9 cellular contexts compared by ENCODE assay signal in the genomic region with DNA sequence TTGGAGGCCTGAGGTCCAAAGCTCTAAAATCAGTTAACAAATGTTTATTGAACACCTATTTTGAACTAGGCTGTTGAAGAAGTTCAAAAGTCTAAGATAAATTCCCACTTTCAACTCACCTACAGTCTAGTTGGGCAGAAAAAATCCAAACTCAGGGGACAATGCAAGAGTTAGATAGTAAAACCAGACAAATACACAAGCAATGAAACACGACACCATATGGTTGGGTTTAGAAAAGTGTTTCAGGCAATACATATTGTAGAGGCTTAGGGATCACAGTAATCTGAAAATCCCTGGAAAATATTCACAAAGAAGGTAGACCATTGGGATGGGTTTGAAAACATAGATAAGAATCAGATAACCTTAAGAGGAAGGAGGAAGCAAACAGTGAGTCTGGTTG. TPM values are rescaled to one million over a fixed set of nuclear protein-coding genes. Genes with fewer than 3 reads are reported as not detected.
DNase-seq lines count a peak whose midpoint lies in the region; ATAC-seq and TF ChIP-seq lines count a peak whose summit lies in the region.
"Had no signal": no experiment of that assay in that cellular context is flagged by ENCODE, and none has a peak within 500 bp of the region (broad histone marks: within the 10 kb centered on the region; RNA-seq: fewer than 3 reads in every experiment).

No MANE protein-coding gene starts in this region.

- no peaks in the 10 kb centered on the region for H3K4me1 ChIP-seq in NT2/D1 (ENCODE audit: insufficient read depth, insufficient read length)
- peaks cover 11% of the 10 kb centered on the region for H3K4me1 ChIP-seq in endocrine pancreas (ENCODE audit: control insufficient read depth, insufficient read depth, low read length)
- H3K4me1 ChIP-seq in osteoblast (ENCODE audit: insufficient read depth, low read length): peaks cover 24% of the 10 kb centered on the region
- H3K4me1 ChIP-seq in SJCRH30: no peaks in the 10 kb centered on the region
- H3K4me1 ChIP-seq in left lung: peaks cover 4 to 25% of the 10 kb centered on the region in 2 donors

- H3K36me3 ChIP-seq in NT2/D1 (ENCODE audit: insufficient read depth, insufficient read length, low read length): no peaks in the 10 kb centered on the region
- no peaks in the 10 kb centered on the region for H3K36me3 ChIP-seq in endocrine pancreas (ENCODE audit: control insufficient read depth, insufficient read depth, low read length)
- H3K36me3 ChIP-seq in osteoblast (ENCODE audit: insufficient read depth, low read length): no peaks in the 10 kb centered on the region
- H3K36me3 ChIP-seq in SJCRH30: no peaks in the 10 kb centered on the region
- no peaks in the 10 kb centered on the region for H3K36me3 ChIP-seq in left lung

- no peaks in the 10 kb centered on the region for H3K27me3 ChIP-seq in NT2/D1 (ENCODE audit: insufficient read depth, insufficient read length)
- H3K27me3 ChIP-seq in endocrine pancreas (ENCODE audit: control insufficient read depth, insufficient read depth, low read length): no peaks in the 10 kb centered on the region
- no peaks in the 10 kb centered on the region for H3K27me3 ChIP-seq in osteoblast (ENCODE audit: insufficient read depth, low read length)
- no peaks in the 10 kb centered on the region for H3K27me3 ChIP-seq in SJCRH30
- H3K27me3 ChIP-seq in left lung: peaks cover 0 to 31% of the 10 kb centered on the region in 2 donors

- H3K9me3 ChIP-seq in NT2/D1 (ENCODE audit: insufficient read depth, low read length) (no peaks in the 10 kb centered on the region), endocrine pancreas (ENCODE audit: control insufficient read depth, low read length) (no peaks in the 10 kb centered on the region), osteoblast (ENCODE audit: low read depth, low read length) (no peaks in the 10 kb centered on the region), SJCRH30 (replicated peaks) (no peaks in the 10 kb centered on the region), left lung (no peaks in the 10 kb centered on the region)

- no peak for ATAC-seq in left lung

- no peak overlapping the region for H3K27ac ChIP-seq in osteoblast (ENCODE audit: low read depth, low read length)
- no peak overlapping the region for H3K27ac ChIP-seq in SJCRH30
- H3K27ac ChIP-seq in left lung: no peak overlapping the region

- H3K9ac ChIP-seq in NT2/D1 (ENCODE audit: insufficient read length, low read depth) (peak overlapping the region; percentile 77), endocrine pancreas (ENCODE audit: control insufficient read depth, insufficient read depth, low read length) (no peak overlapping the region)

- DNase-seq in DMS 273 (lab: John Stamatoyannopoulos, UW; ENCODE audit: unreplicated experiment) (peak; percentile 13), DMS 273 treated with DMSO at 0.1 percent for 48 hours (lab: John Stamatoyannopoulos, UW) (no peak), NT2/D1 (ENCODE audit: low read depth, low spot score) (no peak), osteoblast (ENCODE audit: insufficient read length, low spot score, missing footprints) (no peak), SJCRH30 (no peak), left lung (no peak), NCI-H1417 treated with DMSO at 0.1 percent for 48 hours (lab: John Stamatoyannopoulos, UW) (no peak)
- DNase-seq: erythroblast had no signal

- H3K79me2 ChIP-seq in osteoblast (ENCODE audit: insufficient read depth, low read length): no peaks in the 10 kb centered on the region

- peak overlapping the region; percentile 99 for H3K4me2 ChIP-seq in osteoblast (ENCODE audit: insufficient read depth, low read length)

- no peak overlapping the region for H2AFZ ChIP-seq in osteoblast (ENCODE audit: low read length)

- no peaks in the 10 kb centered on the region for H4K20me1 ChIP-seq in osteoblast (ENCODE audit: insufficient read depth, low read length)

- H3K4me3 ChIP-seq in NT2/D1 (ENCODE audit: insufficient read length, low read depth) (no peak overlapping the region), endocrine pancreas (ENCODE audit: control insufficient read depth, insufficient read depth, low read length) (peak overlapping the region; percentile 75), osteoblast (ENCODE audit: insufficient read depth, low read length) (no peak overlapping the region), SJCRH30 (no peak overlapping the region), left lung (no peak overlapping the region)

- TF ChIP-seq CTCF in osteoblast (IDR thresholded peaks at IDR 0.05; ENCODE audit: extremely low read depth, low read depth, low read length) (no peak), left lung (IDR thresholded peaks at IDR 0.05) (no peak)

- intact Hi-C loops in left lung (cut with DNase I): loop anchor here in 1 of 2 donors (5.0 kb wide), 1 partner anchor 214 kb away; no protein-coding TSS in a partner anchor

RNA-seq across cellular contexts. Expression of gene CARMIL1, which starts 1.3 kb away (rescaled TPM):
- 24.5 and 25.7 TPM in 2 replicates for total RNA-seq in osteoblast
- 0.43 and 0.73 TPM in 2 replicates for total RNA-seq in SJCRH30 (2014; rRNA removed; shearing (Covaris generic))
- 10 to 100 TPM; 16.4 to 22.2 TPM for total RNA-seq in left lung

Comparison
In these comparisons a context has a peak if more than half of its experiments do, and no peak if none do; other contexts are left out.
1. RNA of gene CARMIL1, which starts 1.3 kb away (total RNA-seq): 24.5 to 25.7 TPM in osteoblast and 16.4 to 22.2 TPM in left lung; 0.43 to 0.73 TPM in SJCRH30; every median in the first group is over 10 times any median in the second.